ENCODE assay signal across 1 cellular context in genomic region chr4:15757084-15757483, GRCh38.
TF ChIP-seq lines count a peak whose summit lies in the region.

No MANE protein-coding gene starts in this region.

TF ChIP-seq in HCT116, 20 proteins besides CTCF, POLR2A, EP300 and RAD21 (continued from another document):
- TF ChIP-seq ZBTB33 (IDR thresholded peaks at IDR 0.05; ENCODE audit: extremely low read depth, insufficient replicate concordance, low read length) (no peak), EZH2phosphoT487 (IDR thresholded peaks at IDR 0.05; ENCODE audit: borderline replicate concordance) (no peak)
